In genomic region chr11:2655320-2655719, GRCh38 we compare ENCODE assay signal across 17 cellular contexts.
"Had no signal": no experiment of that assay in that cellular context is flagged by ENCODE, and none has a peak within 500 bp of the region (broad histone marks: within the 10 kb centered on the region; RNA-seq: fewer than 3 reads in every experiment).

No MANE protein-coding gene starts in this region.

- H3K27ac Mint-ChIP-seq: activated naive CD8-positive, alpha-beta T cell treated with anti-CD3 and anti-CD28 coated beads, Interleukin-2, amount 10 ng/mL, durations not matched to agents 7 days and 5 days; T-helper 1 cell treated with Interleukin-12 subunit alpha and Interleukin-12 subunit beta and Interleukin-4 antibody, amounts not matched to agents 30 μg/mL and 1 μg/mL, for 36 hours; WTC11 had no signal

- H3K27me3 Mint-ChIP-seq: activated naive CD8-positive, alpha-beta T cell treated with anti-CD3 and anti-CD28 coated beads, Interleukin-2, amount 10 ng/mL, durations not matched to agents 7 days and 5 days had no signal

- DNase-seq: activated CD8-positive, alpha-beta memory T cell treated with anti-CD3 and anti-CD28 coated beads, Interleukin-2, amount 50 U/mL, for 4 hours; activated naive CD4-positive, alpha-beta T cell treated with Interleukin-2 at 50 U/mL for 16 hours; activated naive CD8-positive, alpha-beta T cell treated with anti-CD3 and anti-CD28 coated beads, Interleukin-2, amount 10 ng/mL, durations not matched to agents 7 days and 5 days; activated T-cell treated with anti-CD3 and anti-CD28 coated beads, Interleukin-2, amount 50 U/mL, for 48 hours; amniotic stem cell; cortex of kidney; foreskin keratinocyte; kidney glomerular epithelial cell; left ventricle myocardium superior; mammary epithelial cell; psoas muscle; stimulated activated CD4-positive, alpha-beta T cell treated with anti-CD3 and anti-CD28 coated beads, Interleukin-4, amount 100 ng/mL, for 24 hours; stimulated activated naive CD4-positive, alpha-beta T cell treated with Interleukin-2 at 50 U/mL for 16 hours; T1000; upper lobe of left lung had no signal

- H3K4me3 Mint-ChIP-seq: activated naive CD8-positive, alpha-beta T cell treated with anti-CD3 and anti-CD28 coated beads, Interleukin-2, amount 10 ng/mL, durations not matched to agents 7 days and 5 days; T-helper 1 cell treated with Interleukin-12 subunit alpha and Interleukin-12 subunit beta and Interleukin-4 antibody, amounts not matched to agents 30 μg/mL and 1 μg/mL, for 36 hours; WTC11 had no signal
